ENCODE assay signal across 26 cellular contexts in genomic region chr2:86436328-86436727, GRCh38.
"Had no signal": no experiment of that assay in that cellular context is flagged by ENCODE, and none has a peak within 500 bp of the region (broad histone marks: within the 10 kb centered on the region; RNA-seq: fewer than 3 reads in every experiment).

No MANE protein-coding gene starts in this region.

- H3K4me3 ChIP-seq: ascending aorta, breast epithelium, cardiac muscle cell, colonic mucosa, esophagus squamous epithelium, gastroesophageal sphincter, heart right ventricle had no signal

- H3K27ac ChIP-seq: breast epithelium, cardiac muscle cell, colonic mucosa, epithelial cell of prostate, esophagus squamous epithelium, gastroesophageal sphincter, heart right ventricle had no signal

- DNase-seq: activated CD4-positive, alpha-beta memory T cell treated with anti-CD3 and anti-CD28 coated beads for 36 hours; activated CD4-positive, alpha-beta T cell treated with anti-CD3 and anti-CD28 coated beads for 36 hours; activated CD4-positive, alpha-beta T cell treated with anti-CD3 and anti-CD28 coated beads, Interleukin-2, amount 10 ng/mL, durations not matched to agents 24 days and 14 days; activated CD4-positive, CD25-positive, alpha-beta regulatory T cell; activated CD4-positive, CD25-positive, alpha-beta regulatory T cell treated with anti-CD3 and anti-CD28 coated beads, Interleukin-2, amount 50 U/mL, for 72 hours; activated CD8-positive, alpha-beta memory T cell treated with anti-CD3 and anti-CD28 coated beads, Interleukin-2, amount 10 ng/mL, durations not matched to agents 7 days and 5 days; activated CD8-positive, alpha-beta memory T cell treated with anti-CD3 and anti-CD28 coated beads, Interleukin-2, amount 50 U/mL, for 4 hours; activated CD8-positive, alpha-beta T cell treated with anti-CD3 and anti-CD28 coated beads, Interleukin-2, amount 10 ng/mL, durations not matched to agents 7 days and 5 days; activated effector memory CD4-positive, alpha-beta T cell treated with anti-CD3 and anti-CD28 coated beads, Interleukin-2, amount 50 U/mL, for 16 hours; activated naive CD4-positive, alpha-beta T cell treated with anti-CD3 and anti-CD28 coated beads for 36 hours; activated naive CD8-positive, alpha-beta T cell treated with anti-CD3 and anti-CD28 coated beads, Interleukin-2, amount 10 ng/mL, durations not matched to agents 7 days and 5 days; activated T-cell treated with anti-CD3 and anti-CD28 coated beads, Interleukin-2, amount 50 U/mL, for 1 hour; activated T-cell treated with anti-CD3 and anti-CD28 coated beads, Interleukin-2, amount 50 U/mL, for 48 hours; central memory CD4-positive, alpha-beta T cell; cerebellar nuclear complex; colonic mucosa; effector CD8-positive, alpha-beta T cell; esophagus squamous epithelium; foreskin melanocyte; heart right ventricle; T-helper 2 cell had no signal

- H3K36me3 ChIP-seq: ascending aorta, breast epithelium, cardiac muscle cell, colonic mucosa, esophagus squamous epithelium, gastroesophageal sphincter, heart right ventricle had no signal

- H3K9me3 ChIP-seq: colonic mucosa had no signal

- H3K27me3 ChIP-seq: ascending aorta, breast epithelium, cardiac muscle cell, colonic mucosa, esophagus squamous epithelium, gastroesophageal sphincter, heart right ventricle had no signal

- H3K4me1 ChIP-seq: breast epithelium, colonic mucosa, esophagus squamous epithelium, gastroesophageal sphincter, heart right ventricle had no signal

- ATAC-seq: activated CD4-positive, alpha-beta T cell treated with anti-CD3 and anti-CD28 coated beads for 36 hours; activated CD8-positive, alpha-beta memory T cell treated with anti-CD3 and anti-CD28 coated beads, Interleukin-2, amount 10 ng/mL, durations not matched to agents 7 days and 5 days; activated CD8-positive, alpha-beta T cell treated with anti-CD3 and anti-CD28 coated beads, Interleukin-2, amount 10 ng/mL, durations not matched to agents 7 days and 5 days; gastroesophageal sphincter; heart right ventricle had no signal
